ENCODE assay signal across 10 cellular contexts in the genomic region with DNA sequence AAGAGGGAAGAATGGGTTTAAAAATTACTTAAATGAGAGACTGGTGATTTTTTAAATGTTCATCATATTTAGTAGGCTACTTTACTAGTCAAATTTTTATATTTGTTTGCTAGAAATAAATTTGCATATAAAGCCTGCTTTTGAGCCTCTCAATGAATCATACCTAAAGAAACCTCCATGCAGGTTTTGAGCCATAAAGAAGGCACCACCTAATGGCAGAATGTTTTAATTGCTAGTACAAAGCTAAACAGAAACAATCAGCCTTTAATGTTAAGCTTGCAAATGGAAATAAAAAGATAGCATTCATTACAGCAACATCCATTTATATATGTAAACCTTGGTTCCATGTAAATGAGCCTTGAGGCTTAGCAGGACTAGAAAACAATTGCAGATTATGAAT.
DNase-seq lines count a peak whose midpoint lies in the region; ATAC-seq and TF ChIP-seq lines count a peak whose summit lies in the region.
"Had no signal": no experiment of that assay in that cellular context is flagged by ENCODE, and none has a peak within 500 bp of the region (broad histone marks: within the 10 kb centered on the region; RNA-seq: fewer than 3 reads in every experiment).

No MANE protein-coding gene starts in this region.

- TF ChIP-seq POLR2A in esophagus muscularis mucosa (IDR thresholded peaks at IDR 0.05; ENCODE audit: low read depth) (no peak), testis (IDR thresholded peaks at IDR 0.05) (no peak)

- H3K9me3 ChIP-seq in osteoblast (ENCODE audit: low read depth, low read length) (no peaks in the 10 kb centered on the region), esophagus muscularis mucosa (no peaks in the 10 kb centered on the region), testis (no peaks in the 10 kb centered on the region)

- peak; percentile 55 for ATAC-seq in HG02759 (IDR thresholded peaks at IDR 0.05; ENCODE audit: unreplicated experiment)

- H3K27me3 ChIP-seq in osteoblast (ENCODE audit: insufficient read depth, low read length) (no peaks in the 10 kb centered on the region), esophagus muscularis mucosa (no peaks in the 10 kb centered on the region), testis (no peaks in the 10 kb centered on the region)

- CTCF ChIA-PET in RWPE1 (lab: Yijun Ruan, JAX), result interaction anchor here (0.6 to 0.7 kb wide), 2 partner anchors 607 to 1572 kb away, joined by 3 to 4 read pairs; no protein-coding TSS in a partner anchor

- H3K27ac ChIP-seq in RWPE1 (no peak overlapping the region), osteoblast (ENCODE audit: low read depth, low read length) (no peak overlapping the region), esophagus muscularis mucosa (replicated peaks in 1 of 4) (no peak overlapping the region), testis (no peak overlapping the region)

- H2AFZ ChIP-seq in osteoblast (ENCODE audit: low read length), result no peak overlapping the region

- TF ChIP-seq EP300 in esophagus muscularis mucosa (IDR thresholded peaks at IDR 0.05), result no peak

- POLR2A ChIA-PET in RWPE1 (lab: Yijun Ruan, JAX; ENCODE audit: low non-redundant PET), result no interaction called here

- DNase-seq in GM10266 (ENCODE audit: extremely low spot score) (no peak), RWPE1 (ENCODE audit: low spot score) (peak; percentile 6), iPS-NIHi11 (ENCODE audit: low spot score) (peak; percentile 14), NCI-H345 (lab: John Stamatoyannopoulos, UW) (no peak), osteoblast (ENCODE audit: insufficient read length, low spot score, missing footprints) (no peak), esophagus muscularis mucosa (ENCODE audit: extremely low spot score) (no peak), testis (no peak)
- DNase-seq: activated naive CD4-positive, alpha-beta T cell; NCI-H1092 treated with DMSO at 0.1 percent for 48 hours had no signal

- H3K4me1 ChIP-seq in osteoblast (ENCODE audit: insufficient read depth, low read length) (no peaks in the 10 kb centered on the region), esophagus muscularis mucosa (no peaks in the 10 kb centered on the region), testis (no peaks in the 10 kb centered on the region)

- peak; percentile 32 for TF ChIP-seq CTCF in GM10266 (IDR thresholded peaks at IDR 0.05; ENCODE audit: control insufficient read depth, insufficient read depth, low read depth, missing control alignments)
- TF ChIP-seq CTCF in RWPE1 (conservative IDR thresholded peaks at IDR 0.05; ENCODE audit: low read depth), result 0 out of 2 replicates have a peak, but pooled peaks have one; percentile 15
- no peak for TF ChIP-seq CTCF in osteoblast (IDR thresholded peaks at IDR 0.05; ENCODE audit: extremely low read depth, low read depth, low read length)
- no peak for TF ChIP-seq CTCF in esophagus muscularis mucosa (IDR thresholded peaks at IDR 0.05)
- TF ChIP-seq CTCF in testis (IDR thresholded peaks at IDR 0.05), result peak in 1 of 3 experiments; percentile 9

- H4K20me1 ChIP-seq in osteoblast (ENCODE audit: insufficient read depth, low read length), result no peaks in the 10 kb centered on the region

- H3K4me3 ChIP-seq in osteoblast (ENCODE audit: insufficient read depth, low read length) (no peak overlapping the region), esophagus muscularis mucosa (no peak overlapping the region), testis (no peak overlapping the region)

- intact Hi-C loops in esophagus muscularis mucosa (cut with DNase I) (loop anchor here (10.0 kb wide), 1 partner anchor 1268 kb away; no protein-coding TSS in a partner anchor), testis (cut with DNase I; ENCODE audit: low total_unique reads) (no loop called here)

- H3K36me3 ChIP-seq in osteoblast (ENCODE audit: insufficient read depth, low read length) (no peaks in the 10 kb centered on the region), esophagus muscularis mucosa (no peaks in the 10 kb centered on the region), testis (ENCODE audit: low read depth, missing control alignments) (no peaks in the 10 kb centered on the region)

- no peaks in the 10 kb centered on the region for H3K79me2 ChIP-seq in osteoblast (ENCODE audit: insufficient read depth, low read length)

- H3K4me2 ChIP-seq in osteoblast (ENCODE audit: insufficient read depth, low read length), result no peak overlapping the region

Comparison
In these comparisons a context has a peak if more than half of its experiments do, and no peak if none do; other contexts are left out.
1. DNase-seq: peak in RWPE1 (single experiment) and iPS-NIHi11 (single experiment); none in GM10266 (single experiment), NCI-H345 (single experiment), osteoblast (single experiment), esophagus muscularis mucosa (single experiment) and testis (single experiment).
2. CTCF ChIP-seq: peak in GM10266 (single experiment) and RWPE1 (single experiment); none in osteoblast (single experiment) and esophagus muscularis mucosa (0 of 3).